In the genomic region with DNA sequence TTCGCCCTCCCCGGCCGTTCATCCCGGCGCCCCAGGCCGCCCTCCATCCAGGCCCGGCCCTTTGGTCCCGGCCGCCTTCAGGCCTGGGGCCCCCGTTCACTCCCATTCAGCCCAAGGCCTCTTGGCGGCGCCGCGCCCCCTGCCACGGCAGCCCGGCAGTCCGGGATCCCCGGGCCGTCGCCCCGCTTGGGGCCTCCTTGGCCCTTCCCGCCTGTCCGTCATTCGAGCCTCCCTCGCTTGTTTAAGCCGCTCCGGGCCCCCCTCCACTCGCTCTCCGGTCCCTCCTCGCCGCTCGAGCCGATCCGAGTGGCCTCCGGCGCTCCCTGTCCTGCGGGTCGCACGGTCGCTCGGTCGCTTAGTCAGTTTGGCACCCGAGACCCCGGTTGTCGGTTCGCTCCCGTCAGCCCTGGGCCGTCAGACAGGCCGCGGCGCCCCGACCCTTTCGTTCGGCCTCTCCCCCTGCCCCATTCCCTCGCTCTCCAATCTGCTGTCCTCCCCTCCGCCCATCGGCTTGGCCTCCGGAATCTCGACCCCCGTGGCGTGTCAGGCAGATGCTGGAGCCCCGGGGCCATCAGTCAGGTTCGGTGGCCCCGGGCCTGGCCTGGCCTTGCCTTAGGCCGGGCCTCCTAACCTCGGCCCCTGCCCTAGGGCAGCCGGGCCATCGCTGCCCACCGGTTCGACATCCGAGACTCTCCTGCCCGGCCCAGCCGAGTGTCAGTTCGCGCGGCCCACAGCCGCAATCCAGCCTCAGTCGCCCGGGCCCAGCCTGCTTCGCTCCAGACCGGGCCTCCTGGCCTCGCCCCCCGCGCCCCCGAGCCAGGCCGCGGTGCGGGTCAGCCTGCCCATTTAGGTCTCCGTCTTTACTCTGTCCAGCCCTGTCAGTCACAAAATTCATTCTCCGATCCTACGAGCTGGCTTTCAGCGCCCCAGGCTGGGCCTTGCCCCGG, we compare ENCODE assay signal across 8 cellular contexts. TPM values are rescaled to one million over a fixed set of nuclear protein-coding genes. Genes with fewer than 3 reads are reported as not detected.
DNase-seq lines count a peak whose midpoint lies in the region; FAIRE-seq and TF ChIP-seq lines count a peak whose summit lies in the region.

No MANE protein-coding gene starts in this region.

- peak overlapping the region; percentile 72; the same call in 1 of the 2 replicates for H3K18ac ChIP-seq in H1 (ENCODE audit: extremely low read depth, low read length)

- no peak overlapping the region for H3K23ac ChIP-seq in H1 (ENCODE audit: insufficient read length)

- peak overlapping the region; percentile 76 for H4K5ac ChIP-seq in H1 (ENCODE audit: insufficient read length, low read depth, low read length)

- H3K4me2 ChIP-seq in H1 (ENCODE audit: insufficient read depth in 1 of 2, low read depth in 2 of 2, low read length in 2 of 2) = peak overlapping the region; percentile 80 to 91

- peak overlapping the region; percentile 90 for H4K8ac ChIP-seq in H1 (ENCODE audit: extremely low read depth, insufficient read depth, low read length)

- H3K14ac ChIP-seq in H1 (ENCODE audit: insufficient read length) = no peak overlapping the region

- FAIRE-seq in H1 (lab: Jason Lieb, UNC) = no peak

- CTCF ChIA-PET in H1 (lab: Charles Lee; ENCODE audit: partially characterized antibody) = interaction anchor here (1.3 to 2.3 kb wide), 5 partner anchors 15 to 48 kb away, joined by 3 to 21 read pairs (median 6); partner anchors contain the start of gene NSUN4

- 2% methylated on average over 75 of the region's 93 CpGs; no CpG with 5 or more reads in 1 of the 2 experiments for WGBS in H1 (ENCODE audit: extremely low coverage in 1 of 2, insufficient coverage in 1 of 2, insufficient read length in 1 of 2, insufficient replicate concordance in 2 of 2, low coverage in 1 of 2, low lambda C conversion rate in 2 of 2, missing lambda C conversion rate in 1 of 2), 2 experiments

- H3K4ac ChIP-seq in H1 (replicated peaks; ENCODE audit: insufficient read length, low read depth, low read length) = peak overlapping the region; percentile 73

- no peak overlapping the region for H2BK20ac ChIP-seq in H1 (ENCODE audit: low read length)

- H3K9me3 ChIP-seq in HAP-1 = no peaks in the 10 kb centered on the region
- H3K9me3 ChIP-seq in H1 (ENCODE audit: insufficient read depth in 2 of 2, low read depth in 1 of 2, low read length in 1 of 2) = no peaks in the 10 kb centered on the region

- H3K9ac ChIP-seq in H1 (replicated peaks in 1 of 4; ENCODE audit: extremely low read depth in 1 of 4, low read depth in 3 of 4, low read length in 3 of 4) = peak overlapping the region; percentile 24 to 87 (median 80); a peak in 6 of 7 replicates

- peak; percentile 1 to 44; a peak in 3 of 4 replicates for TF ChIP-seq RAD21 in H1 (IDR thresholded peaks at IDR 0.05 in 1 of 2, conservative IDR thresholded peaks at IDR 0.05 in 1 of 2; ENCODE audit: low read depth in 2 of 2, low read length in 2 of 2)

- H3K4me1 ChIP-seq in HAP-1 (peaks cover 29% of the 10 kb centered on the region), H1 (replicated peaks in 1 of 4; ENCODE audit: control insufficient read depth in 3 of 4, insufficient read depth in 4 of 4, low read length in 3 of 4) (peaks cover 5 to 14% (median 11%) of the 10 kb centered on the region in 4 experiments)

- no peak overlapping the region for H2BK120ac ChIP-seq in H1 (replicated peaks; ENCODE audit: low read depth, low read length)

- H4K91ac ChIP-seq in H1 (replicated peaks; ENCODE audit: insufficient read length, low read length) = no peak overlapping the region

- in situ Hi-C loops in HAP-1 (cut with MboI; ENCODE audit: low sequenced_read_pairs) = no loop called here

- no peak overlapping the region for H2AK5ac ChIP-seq in H1 (ENCODE audit: low read depth, low read length)

- H3K27ac ChIP-seq in H1 (ENCODE audit: low read depth, low read length) = peak overlapping the region; percentile 92; the same call in 1 of the 2 replicates

- H3K36me3 ChIP-seq in HAP-1 (replicated peaks) = peaks cover 26% of the 10 kb centered on the region
- H3K36me3 ChIP-seq in H1 (ENCODE audit: control insufficient read depth in 2 of 4, insufficient read depth in 4 of 4, low read length in 3 of 4) = peaks cover 0 to 9% (median 2%) of the 10 kb centered on the region in 4 experiments; a peak in 4 of 8 replicates

- H4K20me1 ChIP-seq in H1 (replicated peaks in 1 of 2; ENCODE audit: control insufficient read depth in 1 of 2, insufficient read depth in 2 of 2, low read length in 2 of 2) = peaks cover under 1 to 3% of the 10 kb centered on the region in 2 experiments

- peak; percentile 47 for TF ChIP-seq CTCF in GM12864 (IDR thresholded peaks at IDR 0.05; ENCODE audit: low read depth, low read length, missing control alignments)
- TF ChIP-seq CTCF in H1 (IDR thresholded peaks at IDR 0.05; ENCODE audit: control extremely low read depth in 1 of 3, insufficient read depth in 1 of 3, low read depth in 1 of 3, low read length in 3 of 3) = peak in 2 of 3 experiments; percentile 11 to 28; a peak in 3 of 4 replicates

- no peak overlapping the region for H2AFZ ChIP-seq in H1 (ENCODE audit: low read length)

- DNase-seq in GM12864 (ENCODE audit: low read depth) = no peak
- peak in 1 of 2 experiments; percentile 57 for DNase-seq in HAP-1 (ENCODE audit: low spot score in 2 of 2)
- peak; percentile 25 for DNase-seq in NCI-H1105 treated with DMSO at 0.1 percent for 48 hours (lab: John Stamatoyannopoulos, UW)
- DNase-seq in activated CD8-positive, alpha-beta memory T cell treated with anti-CD3 and anti-CD28 coated beads for 4 hours (ENCODE audit: low read depth in 2 of 2) = peak; percentile 8 to 9
- DNase-seq in H1 (ENCODE audit: low read depth in 1 of 2, low spot score in 2 of 2) = peak in 1 of 2 experiments; percentile 79
- DNase-seq in mesenteric fat pad (ENCODE audit: low spot score) = peak; percentile 91
- peak; percentile 11 to 13 for DNase-seq in stimulated activated CD8-positive, alpha-beta memory T cell treated with anti-CD3 and anti-CD28 coated beads, Interleukin-4, amount 100 ng/mL, for 4 hours (ENCODE audit: low read depth in 2 of 2, low spot score in 1 of 2)
- no peak for DNase-seq in cortex of kidney (lab: John Stamatoyannopoulos, UW)

- POLR2A ChIA-PET in H1 (lab: Charles Lee; ENCODE audit: partially characterized antibody) = interaction anchor here (0.6 to 33.1 kb wide), 26 partner anchors 7 to 111 kb away, joined by 3 to 689 read pairs (median 7); partner anchors contain the start of genes NSUN4 and RAD54L

- H3K4me3 ChIP-seq in GM12864 (ENCODE audit: low read depth, low read length) (peak overlapping the region; percentile 96), HAP-1 (peak overlapping the region; percentile 70), H1 (ENCODE audit: extremely low read depth in 1 of 4, insufficient read depth in 2 of 4, low read depth in 3 of 4, low read length in 4 of 4) (peak overlapping the region; percentile 84 to 97 (median 90))

- H3K27me3 ChIP-seq in HAP-1 (ENCODE audit: low read depth) = no peaks in the 10 kb centered on the region
- H3K27me3 ChIP-seq in H1 (replicated peaks in 1 of 4; ENCODE audit: control insufficient read depth in 3 of 4, extremely low read depth in 1 of 4, insufficient read depth in 3 of 4, low read length in 3 of 4) = no peaks in the 10 kb centered on the region

- peak overlapping the region; percentile 71; the same call in 1 of the 2 replicates for H2BK5ac ChIP-seq in H1 (ENCODE audit: low read depth, low read length)

- no peak overlapping the region for H2BK12ac ChIP-seq in H1 (ENCODE audit: low read depth, low read length)

- no peak for TF ChIP-seq EP300 in H1 (IDR thresholded peaks at IDR 0.05; ENCODE audit: borderline replicate concordance in 1 of 2, low read depth in 2 of 2, low read length in 2 of 2)

- peaks cover 33 to 81% of the 10 kb centered on the region in 2 experiments for H3K79me2 ChIP-seq in H1 (ENCODE audit: control insufficient read depth in 1 of 2, insufficient read depth in 2 of 2, low read length in 2 of 2)

- H3K56ac ChIP-seq in H1 (replicated peaks; ENCODE audit: insufficient read length, low read depth, low read length) = peak overlapping the region; percentile 42

- peaks cover 8% of the 10 kb centered on the region; the same call in 1 of the 2 replicates for H3K23me2 ChIP-seq in H1 (ENCODE audit: low read depth, low read length)

- H3K79me1 ChIP-seq in H1 (ENCODE audit: low read depth, low read length) = no peaks in the 10 kb centered on the region

- no peak overlapping the region for H2BK15ac ChIP-seq in H1 (ENCODE audit: low read length)

- no peak; a peak in 1 of 3 replicates for TF ChIP-seq POLR2A in H1 (IDR thresholded peaks at IDR 0.05; ENCODE audit: control extremely low read depth in 1 of 2, low read depth in 2 of 2, low read length in 2 of 2)

RNA-seq across cellular contexts. Expression of gene LRRC41, which starts 1.1 kb away (rescaled TPM):
- 36.8 and 37.2 TPM in 2 replicates for total RNA-seq in H1 (2021; fragmentation: NEBNext Ultra II Directional; extraction: Animal tissue kit (Norgen Biotek cat#: 25700))
- polyA plus RNA-seq in H1 (2011; rRNA removed) = 51.2 and 57.3 TPM in 2 replicates
- 36.0 TPM for polyA plus RNA-seq in H1 (2011; cell fraction: cytosol; rRNA removed)
- polyA plus RNA-seq in H1 (2011; cell fraction: nucleus; rRNA removed) = 42.9 TPM
- 23.4 to 34.0 TPM (median 31.5 TPM) in 4 replicates for polyA plus RNA-seq in H1 (2012, experiment 1 of 2)
- 46.0 TPM for polyA plus RNA-seq in H1 (2012, experiment 2 of 2)
- 18.3 TPM for polyA plus RNA-seq in H1 (2013, experiment 1 of 2)
- 17.6 TPM for polyA plus RNA-seq in H1 (2013, experiment 2 of 2)
- 45.2 and 46.3 TPM in 2 replicates for polyA minus RNA-seq in H1 (2011; rRNA and poly(A)+ RNA removed)
- polyA minus RNA-seq in H1 (2011; cell fraction: cytosol; rRNA and poly(A)+ RNA removed) = 26.7 TPM
- polyA minus RNA-seq in H1 (2011; cell fraction: nucleus; rRNA and poly(A)+ RNA removed) = 25.9 TPM
- total RNA-seq in mesenteric fat pad = 70.0 TPM

RNA-seq across cellular contexts. Expression of gene UQCRH, which starts 1.1 kb away (rescaled TPM):
- total RNA-seq in H1 (2021; fragmentation: NEBNext Ultra II Directional; extraction: Animal tissue kit (Norgen Biotek cat#: 25700)) = 621 and 626 TPM in 2 replicates
- 565 and 1,112 TPM in 2 replicates for polyA plus RNA-seq in H1 (2011; rRNA removed)
- 1,400 TPM for polyA plus RNA-seq in H1 (2011; cell fraction: cytosol; rRNA removed)
- 92.1 TPM for polyA plus RNA-seq in H1 (2011; cell fraction: nucleus; rRNA removed)
- 810 to 1,275 TPM (median 1,000 TPM) in 4 replicates for polyA plus RNA-seq in H1 (2012, experiment 1 of 2)
- 709 TPM for polyA plus RNA-seq in H1 (2012, experiment 2 of 2)
- 826 TPM for polyA plus RNA-seq in H1 (2013, experiment 1 of 2)
- polyA plus RNA-seq in H1 (2013, experiment 2 of 2) = 891 TPM
- polyA minus RNA-seq in H1 (2011; rRNA and poly(A)+ RNA removed) = 77.4 and 81.2 TPM in 2 replicates
- 128 TPM for polyA minus RNA-seq in H1 (2011; cell fraction: cytosol; rRNA and poly(A)+ RNA removed)
- polyA minus RNA-seq in H1 (2011; cell fraction: nucleus; rRNA and poly(A)+ RNA removed) = 98.4 TPM
- total RNA-seq in mesenteric fat pad = 255 TPM

RNA-seq across cellular contexts. Expression of gene NSUN4, which starts 38.2 kb away (rescaled TPM):
- 13.7 and 15.7 TPM in 2 replicates for total RNA-seq in H1 (2021; fragmentation: NEBNext Ultra II Directional; extraction: Animal tissue kit (Norgen Biotek cat#: 25700))
- polyA plus RNA-seq in H1 (2011; rRNA removed) = 9.7 and 12.2 TPM in 2 replicates
- 14.8 TPM for polyA plus RNA-seq in H1 (2011; cell fraction: cytosol; rRNA removed)
- polyA plus RNA-seq in H1 (2011; cell fraction: nucleus; rRNA removed) = 19.8 TPM
- polyA plus RNA-seq in H1 (2012, experiment 1 of 2) = 10.3 to 13.3 TPM (median 11.7 TPM) in 4 replicates
- 7.3 TPM for polyA plus RNA-seq in H1 (2012, experiment 2 of 2)
- 14.2 TPM for polyA plus RNA-seq in H1 (2013, experiment 1 of 2)
- polyA plus RNA-seq in H1 (2013, experiment 2 of 2) = 14.1 TPM
- 40.3 and 52.7 TPM in 2 replicates for polyA minus RNA-seq in H1 (2011; rRNA and poly(A)+ RNA removed)
- 12.5 TPM for polyA minus RNA-seq in H1 (2011; cell fraction: cytosol; rRNA and poly(A)+ RNA removed)
- polyA minus RNA-seq in H1 (2011; cell fraction: nucleus; rRNA and poly(A)+ RNA removed) = 22.4 TPM
- total RNA-seq in mesenteric fat pad = 28.1 TPM

RNA-seq across cellular contexts. Expression of gene RAD54L, which starts 54.8 kb away (rescaled TPM):
- total RNA-seq in H1 (2021; fragmentation: NEBNext Ultra II Directional; extraction: Animal tissue kit (Norgen Biotek cat#: 25700)) = 47.9 and 50.3 TPM in 2 replicates
- polyA plus RNA-seq in H1 (2011; rRNA removed) = 42.4 and 43.5 TPM in 2 replicates
- 29.6 TPM for polyA plus RNA-seq in H1 (2011; cell fraction: cytosol; rRNA removed)
- 74.0 TPM for polyA plus RNA-seq in H1 (2011; cell fraction: nucleus; rRNA removed)
- polyA plus RNA-seq in H1 (2012, experiment 1 of 2) = 35.3 to 52.0 TPM (median 47.8 TPM) in 4 replicates
- polyA plus RNA-seq in H1 (2012, experiment 2 of 2) = 25.3 TPM
- polyA plus RNA-seq in H1 (2013, experiment 1 of 2) = 18.8 TPM
- polyA plus RNA-seq in H1 (2013, experiment 2 of 2) = 19.3 TPM
- polyA minus RNA-seq in H1 (2011; rRNA and poly(A)+ RNA removed) = 45.8 and 56.7 TPM in 2 replicates
- 32.2 TPM for polyA minus RNA-seq in H1 (2011; cell fraction: cytosol; rRNA and poly(A)+ RNA removed)
- polyA minus RNA-seq in H1 (2011; cell fraction: nucleus; rRNA and poly(A)+ RNA removed) = 32.2 TPM
- total RNA-seq in mesenteric fat pad = not detected

Comparison
In these comparisons a context has a peak if more than half of its experiments do, and no peak if none do; other contexts are left out.
1. DNase-seq: peak in NCI-H1105 treated with DMSO at 0.1 percent for 48 hours (single experiment), activated CD8-positive, alpha-beta memory T cell treated with anti-CD3 and anti-CD28 coated beads for 4 hours (2 of 2), mesenteric fat pad (single experiment) and stimulated activated CD8-positive, alpha-beta memory T cell treated with anti-CD3 and anti-CD28 coated beads, Interleukin-4, amount 100 ng/mL, for 4 hours (2 of 2); none in GM12864 (single experiment) and cortex of kidney (single experiment).
2. Peak in every context shown above with its lines, with median percentiles within 50 percentile points of each other: H3K4me3 ChIP-seq.